In the genomic region with DNA sequence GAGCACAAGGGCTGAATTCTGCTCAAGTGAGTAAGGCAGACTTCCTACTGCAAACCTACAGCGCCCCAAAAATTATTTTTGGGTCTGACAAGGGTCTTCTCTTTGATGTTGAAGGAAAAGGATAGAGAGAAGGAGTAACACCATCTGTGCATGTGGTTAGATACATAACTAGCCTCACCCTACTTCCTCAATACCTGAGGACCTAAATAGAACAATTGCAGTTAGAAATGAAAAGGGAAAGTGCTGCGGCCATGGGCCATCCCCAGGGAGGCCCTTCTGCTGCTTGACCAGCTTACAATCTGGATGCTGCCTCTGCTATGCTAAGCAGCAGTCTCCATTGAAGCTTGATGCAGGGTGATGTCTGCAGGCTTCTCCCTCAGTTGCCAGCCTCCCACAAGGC, we compare ENCODE assay signal across 9 cellular contexts.
DNase-seq lines count a peak whose midpoint lies in the region; ATAC-seq and TF ChIP-seq lines count a peak whose summit lies in the region.
"Had no signal": no experiment of that assay in that cellular context is flagged by ENCODE, and none has a peak within 500 bp of the region (broad histone marks: within the 10 kb centered on the region; RNA-seq: fewer than 3 reads in every experiment).

No MANE protein-coding gene starts in this region.

- H3K9ac ChIP-seq in OCI-LY1 (ENCODE audit: low read length) = peak overlapping the region; percentile 2; the same call in 1 of the 2 replicates

- H3K4me3 Mint-ChIP-seq in stimulated activated naive CD8-positive, alpha-beta T cell treated with anti-CD3 and anti-CD28 coated beads, Interleukin-15, Interleukin-2, amounts not matched to agents 100 ng/mL and 50 ng/mL, for 24 hours = peak overlapping the region; percentile 30

- no peaks in the 10 kb centered on the region for H3F3A ChIP-seq in OCI-LY1 (ENCODE audit: insufficient read depth, low read length)

- H4K20me1 ChIP-seq in OCI-LY1 (ENCODE audit: insufficient read depth, low read length) = no peaks in the 10 kb centered on the region

- no peaks in the 10 kb centered on the region for H3K9me2 ChIP-seq in OCI-LY1 (ENCODE audit: low read depth, low read length)

- intact Hi-C loops in posterior cingulate gyrus (cut with DNase I) = no loop called here

- H2AFZ ChIP-seq in OCI-LY1 (ENCODE audit: low read length) = no peak overlapping the region

- peaks cover 79% of the 10 kb centered on the region for H3K4me1 ChIP-seq in OCI-LY1 (ENCODE audit: insufficient read depth, low read length, severe bottlenecking)

- no peaks in the 10 kb centered on the region for H3K79me2 ChIP-seq in OCI-LY1 (ENCODE audit: insufficient read depth, low read length)

- no peaks in the 10 kb centered on the region for H3K9me3 ChIP-seq in OCI-LY1 (ENCODE audit: low read length)

- ATAC-seq in stimulated activated naive CD8-positive, alpha-beta T cell treated with anti-CD3 and anti-CD28 coated beads, Interleukin-15, Interleukin-2, amounts not matched to agents 100 U/mL and 50 U/mL, for 24 hours = no peak
- ATAC-seq in HG02798 (IDR thresholded peaks at IDR 0.05; ENCODE audit: poor library complexity, unreplicated experiment) = peak; percentile 83

- H3K4me2 ChIP-seq in OCI-LY1 (ENCODE audit: low read length) = peak overlapping the region; percentile 17; the same call in 1 of the 2 replicates

- H3K36me3 Mint-ChIP-seq in stimulated activated naive CD8-positive, alpha-beta T cell treated with anti-CD3 and anti-CD28 coated beads, Interleukin-15, Interleukin-2, amounts not matched to agents 100 ng/mL and 50 ng/mL, for 24 hours (ENCODE audit: low read depth) = peaks cover 62% of the 10 kb centered on the region

- peak overlapping the region; percentile 21 for H3K27ac Mint-ChIP-seq in stimulated activated naive CD8-positive, alpha-beta T cell treated with anti-CD3 and anti-CD28 coated beads, Interleukin-15, Interleukin-2, amounts not matched to agents 100 ng/mL and 50 ng/mL, for 24 hours

- peak overlapping the region; percentile 56 for H3K27ac ChIP-seq in OCI-LY1 (ENCODE audit: low read depth, low read length, poor library complexity, severe bottlenecking)

- no peaks in the 10 kb centered on the region for H3K27me3 Mint-ChIP-seq in stimulated activated naive CD8-positive, alpha-beta T cell treated with anti-CD3 and anti-CD28 coated beads, Interleukin-15, Interleukin-2, amounts not matched to agents 100 ng/mL and 50 ng/mL, for 24 hours

- peaks cover 57% of the 10 kb centered on the region; the same call in 1 of the 2 replicates for H3K36me3 ChIP-seq in OCI-LY1 (ENCODE audit: insufficient read depth, low read length)

- H3K9me3 Mint-ChIP-seq in stimulated activated naive CD8-positive, alpha-beta T cell treated with anti-CD3 and anti-CD28 coated beads, Interleukin-15, Interleukin-2, amounts not matched to agents 100 ng/mL and 50 ng/mL, for 24 hours = no peaks in the 10 kb centered on the region

- no peak for TF ChIP-seq CTCF in OCI-LY1 (IDR thresholded peaks at IDR 0.05; ENCODE audit: low read length)

- H3K4me3 ChIP-seq in OCI-LY1 (ENCODE audit: low read depth, low read length, poor library complexity, severe bottlenecking) = no peak overlapping the region

- no peaks in the 10 kb centered on the region for H3K27me3 ChIP-seq in OCI-LY1 (ENCODE audit: insufficient read depth, low read length)

- peaks cover 94% of the 10 kb centered on the region for H3K4me1 Mint-ChIP-seq in stimulated activated naive CD8-positive, alpha-beta T cell treated with anti-CD3 and anti-CD28 coated beads, Interleukin-15, Interleukin-2, amounts not matched to agents 100 ng/mL and 50 ng/mL, for 24 hours (ENCODE audit: low read depth)

- DNase-seq in stimulated activated naive CD8-positive, alpha-beta T cell treated with anti-CD3 and anti-CD28 coated beads, Interleukin-15, Interleukin-2, amounts not matched to agents 100 U/mL and 50 U/mL, for 24 hours = no peak
- DNase-seq in SHP77 (lab: John Stamatoyannopoulos, UW) (no peak), posterior cingulate gyrus (no peak), NCI-H446 (lab: John Stamatoyannopoulos, UW) (no peak), HCEC 1CT (no peak)
- DNase-seq: activated naive CD4-positive, alpha-beta T cell treated with Interleukin-2 at 50 U/mL for 16 hours had no signal
